Comparison of ENCODE assay signal across 8 cellular contexts in genomic region chr12:120013659-120014380, GRCh38. TPM values are rescaled to one million over a fixed set of nuclear protein-coding genes. Genes with fewer than 3 reads are reported as not detected.
DNase-seq lines count a peak whose midpoint lies in the region; ATAC-seq and TF ChIP-seq lines count a peak whose summit lies in the region.

No MANE protein-coding gene starts in this region.

- ATAC-seq in GM18909 (IDR thresholded peaks at IDR 0.05; ENCODE audit: poor library complexity, unreplicated experiment) (peak; percentile 70), HG03135 (IDR thresholded peaks at IDR 0.05; ENCODE audit: unreplicated experiment) (peak; percentile 71), natural killer cell (peak; percentile 78 to 93 (median 90))

- no peaks in the 10 kb centered on the region for H3K9me3 ChIP-seq in thyroid gland

- H3K27ac ChIP-seq in thyroid gland = no peak overlapping the region

- no peaks in the 10 kb centered on the region for H3K27me3 ChIP-seq in thyroid gland

- TF ChIP-seq POLR2A in thyroid gland (IDR thresholded peaks at IDR 0.05) = no peak

- intact Hi-C loops in natural killer cell (cut with micrococcal nuclease) (loop anchor here (1.0 to 2.0 kb wide), 2 partner anchors 25 to 73 kb away; partner anchors contain the start of gene BICDL1), head of caudate nucleus (cut with DNase I) (no loop called here), thyroid gland (cut with DNase I) (no loop called here)

- peaks cover 12% of the 10 kb centered on the region in 2 donors for H3K4me1 ChIP-seq in thyroid gland

- H3K27ac Mint-ChIP-seq in natural killer cell = peak overlapping the region; percentile 82 to 89

- peaks cover 30 to 36% of the 10 kb centered on the region in 2 donors for H3K4me1 Mint-ChIP-seq in natural killer cell

- no peaks in the 10 kb centered on the region for H3K9me3 Mint-ChIP-seq in natural killer cell

- no peaks in the 10 kb centered on the region for H3K27me3 Mint-ChIP-seq in natural killer cell (ENCODE audit: low read depth in 2 of 2)

- peak; percentile 65 to 68 for DNase-seq in activated CD4-positive, alpha-beta T cell treated with anti-CD3 and anti-CD28 coated beads for 4 hours
- DNase-seq in natural killer cell (no peak), globus pallidus (ENCODE audit: low spot score) (no peak), head of caudate nucleus (no peak), thyroid gland (no peak), NCI-H1092 treated with DMSO at 0.1 percent for 48 hours (lab: John Stamatoyannopoulos, UW) (no peak)

- 83 to 92% methylated on average over 9 of the region's 9 CpGs for WGBS in thyroid gland, 2 donors

- H3K36me3 ChIP-seq in thyroid gland = no peaks in the 10 kb centered on the region

- H3K36me3 Mint-ChIP-seq in natural killer cell = no peaks in the 10 kb centered on the region

- peak overlapping the region; percentile 80 for H3K4me3 Mint-ChIP-seq in natural killer cell

- no peak overlapping the region for H3K4me3 ChIP-seq in thyroid gland (replicated peaks in 1 of 3)

- TF ChIP-seq CTCF in natural killer cell (IDR thresholded peaks at IDR 0.05) (no peak), thyroid gland (IDR thresholded peaks at IDR 0.05) (no peak)

RNA-seq across cellular contexts. Expression of gene BICDL1, which starts 24.8 kb away (rescaled TPM):
- 10 to 100 TPM; 29.3 to 37.1 (median 34.3) TPM for total RNA-seq in natural killer cell
- 10 to 100 TPM; 10.5 to 81.8 (median 48.1) TPM for total RNA-seq in thyroid gland

Comparison
In these comparisons a context has a peak if more than half of its experiments do, and no peak if none do; other contexts are left out.
1. DNase-seq: peak in activated CD4-positive, alpha-beta T cell treated with anti-CD3 and anti-CD28 coated beads for 4 hours (2 of 2); none in natural killer cell (single experiment), globus pallidus (single experiment), head of caudate nucleus (0 of 42), thyroid gland (0 of 2) and NCI-H1092 treated with DMSO at 0.1 percent for 48 hours (single experiment).
2. Peak in every context shown above with its lines, with median percentiles within 50 percentile points of each other: ATAC-seq.